ENCODE assay signal across 30 cellular contexts in the genomic region with DNA sequence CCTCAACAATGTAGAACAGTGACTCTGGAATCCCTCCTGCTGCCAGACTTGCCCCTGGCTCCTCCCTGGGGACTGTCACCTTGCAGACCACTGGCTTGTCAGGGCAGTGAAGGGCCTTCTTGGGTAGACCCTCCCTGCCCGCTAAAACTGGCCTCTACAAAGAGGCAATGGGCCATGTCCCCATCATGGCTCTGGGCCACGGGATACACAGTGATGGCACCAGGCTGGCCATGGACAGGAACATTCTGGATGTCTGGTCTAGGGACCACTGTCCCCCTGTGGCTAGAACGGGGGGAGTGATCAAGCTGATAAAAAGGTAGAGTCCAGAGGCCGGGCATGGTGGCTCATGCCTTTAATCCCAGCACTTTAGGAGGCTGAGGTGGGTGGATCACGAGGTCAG.
"Had no signal": no experiment of that assay in that cellular context is flagged by ENCODE, and none has a peak within 500 bp of the region (broad histone marks: within the 10 kb centered on the region; RNA-seq: fewer than 3 reads in every experiment).

No MANE protein-coding gene starts in this region.

- H3K4me3 ChIP-seq: ascending aorta, breast epithelium, cardiac muscle cell, colonic mucosa had no signal

- H3K36me3 ChIP-seq: ascending aorta, breast epithelium, cardiac muscle cell, colonic mucosa, WERI-Rb-1 had no signal

- H3K27me3 ChIP-seq: ascending aorta, breast epithelium, cardiac muscle cell, colonic mucosa had no signal

- DNase-seq: activated B cell treated with CpG ODN at 0.5 μM for 24 hours; activated CD4-positive, alpha-beta T cell treated with anti-CD3 and anti-CD28 coated beads for 48 hours; activated CD4-positive, alpha-beta T cell treated with anti-CD3 and anti-CD28 coated beads, Interleukin-2, amount 50 U/mL, for 1 hour; activated CD4-positive, alpha-beta T cell treated with anti-CD3 and anti-CD28 coated beads, Interleukin-2, amount 50 U/mL, for 48 hours; activated CD8-positive, alpha-beta memory T cell treated with anti-CD3 and anti-CD28 coated beads for 24 hours; activated CD8-positive, alpha-beta T cell treated with anti-CD3 and anti-CD28 coated beads for 36 hours; activated effector memory CD4-positive, alpha-beta T cell treated with Interleukin-2 at 50 U/mL for 16 hours; activated gamma-delta T cell treated with Interleukin-2 at 50 U/mL for 16 hours; activated naive CD4-positive, alpha-beta T cell treated with anti-CD3 and anti-CD28 coated beads for 36 hours; activated naive CD8-positive, alpha-beta T cell treated with anti-CD3 and anti-CD28 coated beads, Interleukin-2, amount 10 ng/mL, durations not matched to agents 7 days and 5 days; activated T-cell treated with anti-CD3 and anti-CD28 coated beads, Interleukin-2, amount 50 U/mL, for 4 hours; central memory CD4-positive, alpha-beta T cell; cerebellar nuclear complex; colonic mucosa; effector CD8-positive, alpha-beta T cell; foreskin fibroblast; head of caudate nucleus; T-helper 1 cell; T-helper 17 cell; T1000; WERI-Rb-1 had no signal

- H3K4me3 Mint-ChIP-seq: activated B cell treated with CpG ODN at 0.5 μM for 24 hours; activated CD8-positive, alpha-beta T cell treated with anti-CD3 and anti-CD28 coated beads for 36 hours; activated naive CD4-positive, alpha-beta T cell treated with anti-CD3 and anti-CD28 coated beads for 36 hours; activated naive CD8-positive, alpha-beta T cell treated with anti-CD3 and anti-CD28 coated beads, Interleukin-2, amount 10 ng/mL, durations not matched to agents 7 days and 5 days; activated T-cell treated with anti-CD3 and anti-CD28 coated beads, Interleukin-2, amount 50 U/mL, for 4 hours; activated T-helper 17 cell treated with anti-CD3 and anti-CD28 coated beads, Interleukin-2, amount 50 U/mL, for 72 hours; T-helper 17 cell; T-helper 2 cell treated with Interferon-gamma antibody and Interleukin-4, amounts not matched to agents 5 μg/mL and 100 μg/mL, for 36 hours had no signal

- H3K27ac ChIP-seq: ascending aorta, breast epithelium, cardiac muscle cell, colonic mucosa, WERI-Rb-1 had no signal

- H3K27ac Mint-ChIP-seq: activated B cell treated with CpG ODN at 0.5 μM for 24 hours; activated CD8-positive, alpha-beta T cell treated with anti-CD3 and anti-CD28 coated beads for 36 hours; activated naive CD4-positive, alpha-beta T cell treated with anti-CD3 and anti-CD28 coated beads for 36 hours; activated naive CD8-positive, alpha-beta T cell treated with anti-CD3 and anti-CD28 coated beads, Interleukin-2, amount 10 ng/mL, durations not matched to agents 7 days and 5 days; activated T-helper 17 cell treated with anti-CD3 and anti-CD28 coated beads, Interleukin-2, amount 50 U/mL, for 72 hours; brain; T-helper 17 cell; T-helper 2 cell treated with Interferon-gamma antibody and Interleukin-4, amounts not matched to agents 5 μg/mL and 100 μg/mL, for 36 hours had no signal

- H3K9me3 Mint-ChIP-seq: activated B cell treated with CpG ODN at 0.5 μM for 24 hours; activated naive CD4-positive, alpha-beta T cell treated with anti-CD3 and anti-CD28 coated beads for 36 hours; activated T-helper 17 cell treated with anti-CD3 and anti-CD28 coated beads, Interleukin-2, amount 50 U/mL, for 72 hours had no signal

- H3K27me3 Mint-ChIP-seq: activated B cell treated with CpG ODN at 0.5 μM for 24 hours; activated CD8-positive, alpha-beta T cell treated with anti-CD3 and anti-CD28 coated beads for 36 hours; activated naive CD8-positive, alpha-beta T cell treated with anti-CD3 and anti-CD28 coated beads, Interleukin-2, amount 10 ng/mL, durations not matched to agents 7 days and 5 days; activated T-helper 17 cell treated with anti-CD3 and anti-CD28 coated beads, Interleukin-2, amount 50 U/mL, for 72 hours; T-helper 17 cell had no signal

- H3K4me1 ChIP-seq: breast epithelium had no signal

- H3K9me3 ChIP-seq: ascending aorta, breast epithelium, colonic mucosa had no signal

- ATAC-seq: activated CD4-positive, CD25-positive, alpha-beta regulatory T cell treated with anti-CD3 and anti-CD28 coated beads, Interleukin-2, amount 50 U/mL, for 24 hours; activated CD8-positive, alpha-beta T cell treated with anti-CD3 and anti-CD28 coated beads for 36 hours; activated naive CD4-positive, alpha-beta T cell treated with anti-CD3 and anti-CD28 coated beads, Interleukin-2, amount 50 U/mL, for 72 hours; activated T-cell treated with anti-CD3 and anti-CD28 coated beads, Interleukin-2, amount 50 U/mL, for 4 hours; activated T-helper 17 cell treated with anti-CD3 and anti-CD28 coated beads, Interleukin-2, amount 50 U/mL, for 72 hours; esophagus mucosa; T-helper 17 cell had no signal
